ENCODE assay signal across 17 cellular contexts in genomic region chr15:74821790-74822158, GRCh38.
A peak's percentile ranks its signal among the peaks of the same experiment; 100 is the strongest.
DNase-seq lines count a peak whose midpoint lies in the region; ATAC-seq and TF ChIP-seq lines count a peak whose summit lies in the region.
"Had no signal": no experiment of that assay in that cellular context is flagged by ENCODE, and none has a peak within 500 bp of the region (broad histone marks: within the 10 kb centered on the region; RNA-seq: fewer than 3 reads in every experiment).

No MANE protein-coding gene starts in this region.

- H3K4me3 ChIP-seq in BLaER1 treated with 17β-estradiol and CSF1 and Interleukin-3, amounts not matched to agents 10 nM and 100 nM = no peak overlapping the region
- H3K4me3 ChIP-seq in HUES48 (ENCODE audit: low read depth, low read length) (no peak overlapping the region), WERI-Rb-1 (ENCODE audit: low read depth, low read length) (no peak overlapping the region)
- H3K4me3 ChIP-seq: SJSA1 had no signal

- DNase-seq in WERI-Rb-1 = no peak
- DNase-seq in retina = peak; percentile 43
- no peak for DNase-seq in activated naive CD4-positive, alpha-beta T cell (lab: John Stamatoyannopoulos, UW)
- no peak for DNase-seq in C1 segment of cervical spinal cord (lab: John Stamatoyannopoulos, UW)
- DNase-seq: GF-D8, HFFc6, KBM-7, NCI-H1092, NCI-H1436, NCI-H1930, NCI-H2227 treated with DMSO at 0.1 percent for 48 hours, NCI-H510A had no signal

- TF ChIP-seq CTCF in WERI-Rb-1 (IDR thresholded peaks at IDR 0.05; ENCODE audit: low read depth, low read length) = no peak

- H3K9ac ChIP-seq in BLaER1 treated with 17β-estradiol and CSF1 and Interleukin-3, amounts not matched to agents 10 nM and 100 nM = peak overlapping the region in 3 of 11 experiments; percentile 28 to 62 (median 61); a peak in 4 of 22 replicates
- no peak overlapping the region for H3K9ac ChIP-seq in HUES48 (ENCODE audit: low read depth, low read length)

- ATAC-seq in HG03520 (IDR thresholded peaks at IDR 0.05; ENCODE audit: unreplicated experiment) = no peak

- H4K20me1 ChIP-seq in BLaER1 treated with 17β-estradiol and CSF1 and Interleukin-3, amounts not matched to agents 10 nM and 100 nM = peaks cover 0 to 12% (median 0%) of the 10 kb centered on the region in 11 experiments; a peak in 4 of 22 replicates

- H3K4me2 ChIP-seq in BLaER1 treated with 17β-estradiol and CSF1 and Interleukin-3, amounts not matched to agents 10 nM and 100 nM = peak overlapping the region; percentile 63 to 77 (median 69)

- H3K27me3 ChIP-seq in BLaER1 treated with 17β-estradiol and CSF1 and Interleukin-3, amounts not matched to agents 10 nM and 100 nM = peaks cover 0 to 6% (median 0%) of the 10 kb centered on the region in 11 experiments; a peak in 6 of 22 replicates
- H3K27me3 ChIP-seq in HUES48 (ENCODE audit: control insufficient read depth, insufficient read depth, low read length) (peaks cover 20% of the 10 kb centered on the region), WERI-Rb-1 (ENCODE audit: insufficient read depth, low read depth, severe bottlenecking) (no peaks in the 10 kb centered on the region)

- no peaks in the 10 kb centered on the region for H3K9me3 ChIP-seq in BLaER1 treated with 17β-estradiol and CSF1 and Interleukin-3, amounts not matched to agents 10 nM and 100 nM (replicated peaks in 1 of 11)
- H3K9me3 ChIP-seq in HUES48 (ENCODE audit: control insufficient read depth, insufficient read depth, low read length) (no peaks in the 10 kb centered on the region), WERI-Rb-1 (ENCODE audit: severe bottlenecking) (no peaks in the 10 kb centered on the region)
- H3K9me3 ChIP-seq: SJSA1 had no signal

- H3K27ac ChIP-seq in BLaER1 treated with 17β-estradiol and CSF1 and Interleukin-3, amounts not matched to agents 10 nM and 100 nM = peak overlapping the region in 5 of 11 experiments; percentile 21 to 74 (median 59); a peak in 7 of 22 replicates
- peak overlapping the region; percentile 37 for H3K27ac ChIP-seq in HUES48 (ENCODE audit: low read depth, low read length)
- peak overlapping the region; percentile 56 for H3K27ac ChIP-seq in WERI-Rb-1
- H3K27ac ChIP-seq: HL-60, SJSA1 had no signal

- no peaks in the 10 kb centered on the region for H3K36me3 ChIP-seq in BLaER1 treated with 17β-estradiol and CSF1 and Interleukin-3, amounts not matched to agents 10 nM and 100 nM
- H3K36me3 ChIP-seq in HUES48 (ENCODE audit: control insufficient read depth, insufficient read depth, low read length) = no peaks in the 10 kb centered on the region
- H3K36me3 ChIP-seq in WERI-Rb-1 = no peaks in the 10 kb centered on the region
- H3K36me3 ChIP-seq: SJSA1 had no signal

- H3K4me1 ChIP-seq in BLaER1 treated with 17β-estradiol and CSF1 and Interleukin-3, amounts not matched to agents 10 nM and 100 nM = peaks cover 36 to 64% (median 47%) of the 10 kb centered on the region in 10 experiments
- peaks cover 4% of the 10 kb centered on the region; the same call in 1 of the 2 replicates for H3K4me1 ChIP-seq in HUES48 (ENCODE audit: control insufficient read depth, insufficient read depth, low read length)
